17 cellular contexts compared by ENCODE assay signal in the genomic region with DNA sequence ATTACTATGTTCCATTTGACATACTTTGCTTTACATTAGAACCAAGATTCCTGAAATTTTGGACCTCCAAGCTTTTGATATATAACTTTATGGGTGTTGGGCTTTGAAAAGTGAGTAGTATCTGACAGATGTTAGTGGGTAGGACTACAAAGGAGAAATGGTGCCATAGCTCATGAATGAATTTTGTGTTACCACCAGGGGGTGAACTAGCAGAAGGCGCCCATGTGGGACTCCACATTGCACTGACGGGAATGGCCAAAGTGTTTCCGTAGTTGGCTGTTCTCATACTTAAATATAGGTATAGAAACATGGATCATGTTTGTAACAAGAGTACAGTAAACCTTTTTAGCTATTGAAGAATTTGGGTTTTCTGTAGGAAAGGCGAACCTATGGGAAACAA.
DNase-seq lines count a peak whose midpoint lies in the region; ATAC-seq and TF ChIP-seq lines count a peak whose summit lies in the region.
"Had no signal": no experiment of that assay in that cellular context is flagged by ENCODE, and none has a peak within 500 bp of the region (broad histone marks: within the 10 kb centered on the region; RNA-seq: fewer than 3 reads in every experiment).

No MANE protein-coding gene starts in this region.

- no peak overlapping the region for H3K4me3 Mint-ChIP-seq in T-helper 2 cell treated with Interferon-gamma antibody and Interleukin-4, amounts not matched to agents 5 μg/mL and 100 μg/mL, for 36 hours
- H3K4me3 Mint-ChIP-seq: B cell, IgD-negative memory B cell had no signal

- DNase-seq in COLO829 (ENCODE audit: low spot score) = peak; percentile 32
- peak; percentile 7 for DNase-seq in HS-27A (ENCODE audit: low read depth)
- DNase-seq in Panc1 (ENCODE audit: low read depth, low spot score) = no peak
- peak; percentile 34 for DNase-seq in iPS-NIHi11 (ENCODE audit: low spot score)
- no peak for DNase-seq in hypothalamus (lab: John Stamatoyannopoulos, UW)
- DNase-seq in T-helper 2 cell treated with Interferon-gamma antibody and Interleukin-4, amounts not matched to agents 5 μg/mL and 100 μg/mL, for 36 hours (ENCODE audit: low spot score) = no peak
- DNase-seq: aorta, cortex of kidney, heart left ventricle, naive B cell, psoas muscle, SHP77 treated with DMSO at 0.1 percent for 48 hours had no signal

- no peaks in the 10 kb centered on the region for H3K27me3 Mint-ChIP-seq in T-helper 2 cell treated with Interferon-gamma antibody and Interleukin-4, amounts not matched to agents 5 μg/mL and 100 μg/mL, for 36 hours (ENCODE audit: low read depth)
- H3K27me3 Mint-ChIP-seq: B cell, IgD-negative memory B cell, naive B cell had no signal

- no peak overlapping the region for H3K27ac ChIP-seq in Panc1 (ENCODE audit: low read length)
- H3K27ac ChIP-seq: heart left ventricle, psoas muscle had no signal

- H3K4me3 ChIP-seq in Panc1 (ENCODE audit: low read depth in 2 of 2, low read length in 2 of 2) = no peak overlapping the region
- H3K4me3 ChIP-seq: heart left ventricle, psoas muscle had no signal

- no peaks in the 10 kb centered on the region for H3K36me3 ChIP-seq in Panc1 (ENCODE audit: control insufficient read depth, insufficient read depth, low read length)
- H3K36me3 ChIP-seq: heart left ventricle had no signal

- no peak for ATAC-seq in Panc1
- no peak for ATAC-seq in GM19467 (IDR thresholded peaks at IDR 0.05; ENCODE audit: unreplicated experiment)
- ATAC-seq in HG03135 (IDR thresholded peaks at IDR 0.05; ENCODE audit: unreplicated experiment) = no peak
- ATAC-seq: esophagus mucosa, heart left ventricle, psoas muscle had no signal

- H3K4me1 Mint-ChIP-seq in T-helper 2 cell treated with Interferon-gamma antibody and Interleukin-4, amounts not matched to agents 5 μg/mL and 100 μg/mL, for 36 hours (ENCODE audit: low read depth) = no peaks in the 10 kb centered on the region
- H3K4me1 Mint-ChIP-seq: B cell, IgD-negative memory B cell, naive B cell had no signal

- no peaks in the 10 kb centered on the region for H3K9me3 Mint-ChIP-seq in T-helper 2 cell treated with Interferon-gamma antibody and Interleukin-4, amounts not matched to agents 5 μg/mL and 100 μg/mL, for 36 hours

- TF ChIP-seq CTCF in Panc1 (IDR thresholded peaks at IDR 0.05) = peak; percentile 27

- no peaks in the 10 kb centered on the region for H3K36me3 Mint-ChIP-seq in T-helper 2 cell treated with Interferon-gamma antibody and Interleukin-4, amounts not matched to agents 5 μg/mL and 100 μg/mL, for 36 hours (ENCODE audit: low read depth)
- H3K36me3 Mint-ChIP-seq: IgD-negative memory B cell, naive B cell had no signal

- H3K4me1 ChIP-seq in Panc1 (ENCODE audit: control insufficient read depth, insufficient read depth, low read length) = no peaks in the 10 kb centered on the region
- H3K4me1 ChIP-seq: heart left ventricle, psoas muscle had no signal

- H3K27me3 ChIP-seq in Panc1 (ENCODE audit: control insufficient read depth, insufficient read depth, low read length) = no peaks in the 10 kb centered on the region
- H3K27me3 ChIP-seq: heart left ventricle had no signal

- in situ Hi-C loops in Panc1 (cut with HindIII; ENCODE audit: low pct_unique_long_range_greater_than_20kb, low sequenced_read_pairs) = no loop called here

- BruUV-seq in Panc1 (replicated peaks; lab: Mats Ljungman, UMichigan) = no TSS peak

- POLR2A ChIA-PET in Panc1 (lab: Charles Lee) = no interaction called here

- CTCF ChIA-PET in Panc1 (lab: Charles Lee) = no interaction called here

- H3K27ac Mint-ChIP-seq in T-helper 2 cell treated with Interferon-gamma antibody and Interleukin-4, amounts not matched to agents 5 μg/mL and 100 μg/mL, for 36 hours = no peak overlapping the region
- H3K27ac Mint-ChIP-seq: B cell, IgD-negative memory B cell, naive B cell had no signal

- no peaks in the 10 kb centered on the region for H3K9me3 ChIP-seq in Panc1 (ENCODE audit: control insufficient read depth, insufficient read depth, low read depth, low read length)
- H3K9me3 ChIP-seq: heart left ventricle, psoas muscle had no signal

- intact Hi-C loops in Panc1 (cut with micrococcal nuclease; ENCODE audit: unreplicated experiment) = no loop called here

Comparison
In these comparisons a context has a peak if more than half of its experiments do, and no peak if none do; other contexts are left out.
1. DNase-seq: peak in COLO829 (single experiment), HS-27A (single experiment) and iPS-NIHi11 (single experiment); none in Panc1 (single experiment), hypothalamus (0 of 51) and T-helper 2 cell treated with Interferon-gamma antibody and Interleukin-4, amounts not matched to agents 5 μg/mL and 100 μg/mL, for 36 hours (single experiment).